In genomic region chr12:124214574-124214973, GRCh38 we compare ENCODE assay signal across 40 cellular contexts.
"Had no signal": no experiment of that assay in that cellular context is flagged by ENCODE, and none has a peak within 500 bp of the region (broad histone marks: within the 10 kb centered on the region; RNA-seq: fewer than 3 reads in every experiment).

No MANE protein-coding gene starts in this region.

- H3K27me3 ChIP-seq: ascending aorta, cardiac muscle cell had no signal

- H3K4me3 ChIP-seq: ascending aorta, cardiac muscle cell had no signal

- H3K27ac Mint-ChIP-seq: activated CD4-positive, alpha-beta memory T cell treated with anti-CD3 and anti-CD28 coated beads, Interleukin-2, amount 10 ng/mL, durations not matched to agents 7 days and 5 days; activated CD4-positive, alpha-beta T cell treated with anti-CD3 and anti-CD28 coated beads for 36 hours; activated CD4-positive, alpha-beta T cell treated with anti-CD3 and anti-CD28 coated beads, Interleukin-2, amount 10 ng/mL, durations not matched to agents 7 days and 5 days; activated CD8-positive, alpha-beta memory T cell treated with anti-CD3 and anti-CD28 coated beads, Interleukin-2, amount 10 ng/mL, durations not matched to agents 7 days and 5 days; activated CD8-positive, alpha-beta T cell treated with anti-CD3 and anti-CD28 coated beads, Interleukin-2, amount 10 ng/mL, durations not matched to agents 7 days and 5 days; activated naive CD4-positive, alpha-beta T cell treated with anti-CD3 and anti-CD28 coated beads, Interleukin-2, amount 10 ng/mL, durations not matched to agents 7 days and 5 days; activated naive CD4-positive, alpha-beta T cell treated with anti-CD3 and anti-CD28 coated beads, Interleukin-2, amount 50 U/mL, for 24 hours; activated naive CD8-positive, alpha-beta T cell; activated naive CD8-positive, alpha-beta T cell treated with anti-CD3 and anti-CD28 coated beads, Interleukin-2, amount 10 ng/mL, durations not matched to agents 7 days and 5 days; activated naive CD8-positive, alpha-beta T cell treated with anti-CD3 and anti-CD28 coated beads, Interleukin-2, amount 50 U/mL, for 24 hours; activated T-cell treated with anti-CD3 and anti-CD28 coated beads, Interleukin-2, amount 50 U/mL, for 24 hours; activated T-helper 2 cell treated with anti-CD3 and anti-CD28 coated beads, Interferon-gamma antibody, Interleukin-2, Interleukin-4, amounts not matched to agents 10 μg/mL and 5 μg/mL and 100 μg/mL, durations not matched to agents 14 hours and 24 hours and 36 hours; T-helper 1 cell treated with Interleukin-12 subunit alpha and Interleukin-12 subunit beta and Interleukin-4 antibody, amounts not matched to agents 30 μg/mL and 1 μg/mL, for 36 hours; T-helper 2 cell treated with Interferon-gamma antibody and Interleukin-4, amounts not matched to agents 5 μg/mL and 100 μg/mL, for 36 hours; WTC11 had no signal

- FAIRE-seq: bronchial epithelial cell, TTC549 had no signal

- H3K36me3 Mint-ChIP-seq: activated CD8-positive, alpha-beta memory T cell treated with anti-CD3 and anti-CD28 coated beads, Interleukin-2, amount 10 ng/mL, durations not matched to agents 7 days and 5 days; activated naive CD4-positive, alpha-beta T cell treated with anti-CD3 and anti-CD28 coated beads, Interleukin-2, amount 10 ng/mL, durations not matched to agents 7 days and 5 days had no signal

- H3K4me3 Mint-ChIP-seq: activated CD4-positive, alpha-beta memory T cell treated with anti-CD3 and anti-CD28 coated beads, Interleukin-2, amount 10 ng/mL, durations not matched to agents 7 days and 5 days; activated CD4-positive, alpha-beta T cell treated with anti-CD3 and anti-CD28 coated beads for 36 hours; activated CD4-positive, alpha-beta T cell treated with anti-CD3 and anti-CD28 coated beads, Interleukin-2, amount 10 ng/mL, durations not matched to agents 7 days and 5 days; activated CD8-positive, alpha-beta memory T cell treated with anti-CD3 and anti-CD28 coated beads, Interleukin-2, amount 10 ng/mL, durations not matched to agents 7 days and 5 days; activated CD8-positive, alpha-beta T cell treated with anti-CD3 and anti-CD28 coated beads, Interleukin-2, amount 10 ng/mL, durations not matched to agents 7 days and 5 days; activated naive CD4-positive, alpha-beta T cell treated with anti-CD3 and anti-CD28 coated beads, Interleukin-2, amount 10 ng/mL, durations not matched to agents 7 days and 5 days; activated naive CD4-positive, alpha-beta T cell treated with anti-CD3 and anti-CD28 coated beads, Interleukin-2, amount 50 U/mL, for 24 hours; activated naive CD8-positive, alpha-beta T cell; activated naive CD8-positive, alpha-beta T cell treated with anti-CD3 and anti-CD28 coated beads, Interleukin-2, amount 10 ng/mL, durations not matched to agents 7 days and 5 days; activated naive CD8-positive, alpha-beta T cell treated with anti-CD3 and anti-CD28 coated beads, Interleukin-2, amount 50 U/mL, for 24 hours; activated T-cell treated with anti-CD3 and anti-CD28 coated beads, Interleukin-2, amount 50 U/mL, for 24 hours; brain; central memory CD8-positive, alpha-beta T cell; T-helper 1 cell treated with Interleukin-12 subunit alpha and Interleukin-12 subunit beta and Interleukin-4 antibody, amounts not matched to agents 30 μg/mL and 1 μg/mL, for 36 hours; T-helper 2 cell treated with Interferon-gamma antibody and Interleukin-4, amounts not matched to agents 5 μg/mL and 100 μg/mL, for 36 hours; WTC11 had no signal

- DNase-seq: activated CD4-positive, alpha-beta memory T cell treated with anti-CD3 and anti-CD28 coated beads, Interleukin-2, amount 10 ng/mL, durations not matched to agents 7 days and 5 days; activated CD4-positive, alpha-beta T cell treated with anti-CD3 and anti-CD28 coated beads for 1 hour; activated CD4-positive, alpha-beta T cell treated with anti-CD3 and anti-CD28 coated beads for 36 hours; activated CD4-positive, alpha-beta T cell treated with anti-CD3 and anti-CD28 coated beads for 48 hours; activated CD4-positive, alpha-beta T cell treated with anti-CD3 and anti-CD28 coated beads, Interleukin-2, amount 10 ng/mL, durations not matched to agents 7 days and 5 days; activated CD4-positive, alpha-beta T cell treated with anti-CD3 and anti-CD28 coated beads, Interleukin-2, amount 50 U/mL, for 48 hours; activated CD4-positive, CD25-positive, alpha-beta regulatory T cell; activated CD8-positive, alpha-beta memory T cell treated with anti-CD3 and anti-CD28 coated beads for 24 hours; activated CD8-positive, alpha-beta memory T cell treated with anti-CD3 and anti-CD28 coated beads, Interleukin-2, amount 10 ng/mL, durations not matched to agents 7 days and 5 days; activated CD8-positive, alpha-beta memory T cell treated with anti-CD3 and anti-CD28 coated beads, Interleukin-2, amount 50 U/mL, for 48 hours; activated CD8-positive, alpha-beta T cell treated with anti-CD3 and anti-CD28 coated beads, Interleukin-2, amount 10 ng/mL, durations not matched to agents 7 days and 5 days; activated effector memory CD4-positive, alpha-beta T cell treated with Interleukin-2 at 50 U/mL for 16 hours; activated gamma-delta T cell; activated naive CD4-positive, alpha-beta T cell treated with anti-CD3 and anti-CD28 coated beads, Interleukin-2, amount 10 ng/mL, durations not matched to agents 7 days and 5 days; activated naive CD4-positive, alpha-beta T cell treated with Interleukin-2 at 50 U/mL for 16 hours; activated naive CD8-positive, alpha-beta T cell treated with anti-CD3 and anti-CD28 coated beads, Interleukin-2, amount 10 ng/mL, durations not matched to agents 7 days and 5 days; activated naive CD8-positive, alpha-beta T cell treated with anti-CD3 and anti-CD28 coated beads, Interleukin-2, amount 50 U/mL, for 24 hours; activated T-cell treated with anti-CD3 and anti-CD28 coated beads, Interleukin-2, amount 50 U/mL, for 24 hours; activated T-cell treated with anti-CD3 and anti-CD28 coated beads, Interleukin-2, amount 50 U/mL, for 48 hours; amygdala; anterior cingulate cortex; caudate nucleus; cerebellar nuclear complex; T-helper 1 cell; T-helper 2 cell; T-helper 9 cell had no signal

- ATAC-seq: activated CD4-positive, alpha-beta T cell treated with anti-CD3 and anti-CD28 coated beads for 36 hours; activated CD4-positive, CD25-positive, alpha-beta regulatory T cell treated with anti-CD3 and anti-CD28 coated beads, Interleukin-2, amount 50 U/mL, for 24 hours; activated CD8-positive, alpha-beta memory T cell treated with anti-CD3 and anti-CD28 coated beads, Interleukin-2, amount 10 ng/mL, durations not matched to agents 7 days and 5 days; activated CD8-positive, alpha-beta T cell treated with anti-CD3 and anti-CD28 coated beads, Interleukin-2, amount 10 ng/mL, durations not matched to agents 7 days and 5 days; activated naive CD8-positive, alpha-beta T cell treated with anti-CD3 and anti-CD28 coated beads, Interleukin-2, amount 50 U/mL, for 24 hours; WTC11 had no signal

- H3K4me1 Mint-ChIP-seq: activated CD4-positive, alpha-beta T cell treated with anti-CD3 and anti-CD28 coated beads for 36 hours; activated CD8-positive, alpha-beta memory T cell treated with anti-CD3 and anti-CD28 coated beads, Interleukin-2, amount 10 ng/mL, durations not matched to agents 7 days and 5 days; activated naive CD4-positive, alpha-beta T cell treated with anti-CD3 and anti-CD28 coated beads, Interleukin-2, amount 10 ng/mL, durations not matched to agents 7 days and 5 days; activated naive CD4-positive, alpha-beta T cell treated with anti-CD3 and anti-CD28 coated beads, Interleukin-2, amount 50 U/mL, for 24 hours; activated naive CD8-positive, alpha-beta T cell treated with anti-CD3 and anti-CD28 coated beads, Interleukin-2, amount 50 U/mL, for 24 hours; central memory CD8-positive, alpha-beta T cell had no signal

- H3K27me3 Mint-ChIP-seq: activated CD4-positive, alpha-beta memory T cell treated with anti-CD3 and anti-CD28 coated beads, Interleukin-2, amount 10 ng/mL, durations not matched to agents 7 days and 5 days; activated CD4-positive, alpha-beta T cell treated with anti-CD3 and anti-CD28 coated beads, Interleukin-2, amount 10 ng/mL, durations not matched to agents 7 days and 5 days; activated naive CD4-positive, alpha-beta T cell treated with anti-CD3 and anti-CD28 coated beads, Interleukin-2, amount 10 ng/mL, durations not matched to agents 7 days and 5 days; activated naive CD4-positive, alpha-beta T cell treated with anti-CD3 and anti-CD28 coated beads, Interleukin-2, amount 50 U/mL, for 24 hours; activated naive CD8-positive, alpha-beta T cell treated with anti-CD3 and anti-CD28 coated beads, Interleukin-2, amount 10 ng/mL, durations not matched to agents 7 days and 5 days had no signal

- H3K27ac ChIP-seq: ascending aorta, cardiac muscle cell, VCaP had no signal

- H3K36me3 ChIP-seq: ascending aorta, cardiac muscle cell had no signal

- H3K4me1 ChIP-seq: ascending aorta had no signal
